ENCODE assay signal across 9 cellular contexts in the genomic region with DNA sequence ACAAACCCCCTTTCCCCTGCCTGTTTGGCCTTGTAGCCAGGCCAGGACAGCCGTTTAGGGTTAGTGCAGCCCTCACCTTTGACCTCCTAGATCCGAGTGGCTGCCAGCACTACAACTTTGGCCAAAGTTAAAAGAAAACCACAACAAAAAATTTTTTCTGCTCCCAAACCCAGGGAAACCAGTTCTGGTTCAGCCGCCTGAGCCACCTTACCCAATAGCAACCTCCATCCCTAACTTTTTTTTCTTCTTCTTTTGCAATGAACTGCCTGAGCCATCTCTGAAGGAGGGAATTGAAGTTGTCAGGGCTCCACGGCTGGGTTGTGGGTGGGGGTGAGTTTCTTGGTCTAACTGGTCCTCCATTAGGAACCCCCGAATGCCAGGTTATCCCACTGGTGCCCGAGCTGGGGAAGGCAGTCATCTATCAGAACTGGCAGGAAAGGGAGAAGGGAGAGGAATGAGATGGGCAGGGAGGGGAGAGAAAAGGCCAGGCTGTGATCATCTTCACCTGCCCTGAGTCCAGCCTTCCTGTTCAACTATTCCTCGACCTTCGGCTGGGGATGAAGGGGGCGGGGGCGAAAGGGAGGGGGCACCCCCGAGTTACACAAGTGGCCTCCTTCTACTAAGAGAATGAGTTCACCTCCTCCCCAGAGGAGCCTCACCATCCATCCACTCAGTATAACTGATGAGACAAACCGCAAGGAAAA. TPM values are rescaled to one million over a fixed set of nuclear protein-coding genes. Genes with fewer than 3 reads are reported as not detected.
A peak's percentile ranks its signal among the peaks of the same experiment; 100 is the strongest.
DNase-seq lines count a peak whose midpoint lies in the region; ATAC-seq and TF ChIP-seq lines count a peak whose summit lies in the region.
"Had no signal": no experiment of that assay in that cellular context is flagged by ENCODE, and none has a peak within 500 bp of the region (broad histone marks: within the 10 kb centered on the region; RNA-seq: fewer than 3 reads in every experiment).

No MANE protein-coding gene starts in this region.

- DNase-seq in G401 (ENCODE audit: low spot score) (peak; percentile 14), MCF 10A (ENCODE audit: unreplicated experiment) (no peak), hepatic stellate cell (ENCODE audit: low spot score) (peak; percentile 38), left colon (no peak), DMS53 treated with DMSO at 0.1 percent for 48 hours (lab: John Stamatoyannopoulos, UW; ENCODE audit: unreplicated experiment) (no peak)
- no peak for DNase-seq in naive thymus-derived CD4-positive, alpha-beta T cell

- peaks cover 21% of the 10 kb centered on the region for H3K4me1 Mint-ChIP-seq in MCF 10A (ENCODE audit: insufficient read depth, unreplicated experiment)
- H3K4me1 Mint-ChIP-seq in naive thymus-derived CD4-positive, alpha-beta T cell, result peaks cover 6 to 17% (median 10%) of the 10 kb centered on the region in 7 donors

- H3K27ac Mint-ChIP-seq in MCF 10A (ENCODE audit: low read depth, unreplicated experiment), result peak overlapping the region; percentile 83
- no peak overlapping the region for H3K27ac Mint-ChIP-seq in naive thymus-derived CD4-positive, alpha-beta T cell
- H3K27ac Mint-ChIP-seq: CD14-positive monocyte had no signal

- peak overlapping the region; percentile 93 for H3K4me3 Mint-ChIP-seq in MCF 10A (ENCODE audit: unreplicated experiment)
- no peak overlapping the region for H3K4me3 Mint-ChIP-seq in naive thymus-derived CD4-positive, alpha-beta T cell

- ATAC-seq in left colon (no peak), GM19452 (IDR thresholded peaks at IDR 0.05; ENCODE audit: unreplicated experiment) (no peak)
- ATAC-seq in naive thymus-derived CD4-positive, alpha-beta T cell, result no peak

- H3K36me3 Mint-ChIP-seq in MCF 10A (ENCODE audit: insufficient read depth, unreplicated experiment), result no peaks in the 10 kb centered on the region
- peaks cover 0 to 8% (median under 1%) of the 10 kb centered on the region in 5 donors for H3K36me3 Mint-ChIP-seq in naive thymus-derived CD4-positive, alpha-beta T cell

- intact Hi-C loops in MCF 10A (cut with micrococcal nuclease), result loop anchor here (10.0 kb wide), 1 partner anchor 200 kb away; no protein-coding TSS in a partner anchor
- intact Hi-C loops in left colon (cut with DNase I, micrococcal nuclease), result loop anchor here in 1 of 2 donors (10.0 kb wide), 1 partner anchor 1070 kb away; no protein-coding TSS in a partner anchor
- intact Hi-C loops in naive thymus-derived CD4-positive, alpha-beta T cell (cut with micrococcal nuclease), result loop anchor here in 1 of 2 donors (2.0 to 10.0 kb wide), 2 partner anchors 42 to 910 kb away; no protein-coding TSS in a partner anchor

- H3K36me3 ChIP-seq in rectal smooth muscle tissue (ENCODE audit: control insufficient read depth, insufficient read depth, low read length), result no peaks in the 10 kb centered on the region
- H3K36me3 ChIP-seq in naive thymus-derived CD4-positive, alpha-beta T cell (ENCODE audit: control insufficient read depth in 2 of 3, insufficient read depth in 3 of 3, low read length in 3 of 3), result no peaks in the 10 kb centered on the region

- H3K9me3 Mint-ChIP-seq in MCF 10A (ENCODE audit: unreplicated experiment), result no peaks in the 10 kb centered on the region
- H3K9me3 Mint-ChIP-seq in naive thymus-derived CD4-positive, alpha-beta T cell, result peaks cover 0 to 49% (median 8%) of the 10 kb centered on the region in 11 donors

- H3K4me3 ChIP-seq in rectal smooth muscle tissue (ENCODE audit: low read length), result peak overlapping the region; percentile 82
- no peak overlapping the region for H3K4me3 ChIP-seq in naive thymus-derived CD4-positive, alpha-beta T cell (ENCODE audit: low read length)

- no peaks in the 10 kb centered on the region for H3K27me3 ChIP-seq in rectal smooth muscle tissue (ENCODE audit: control insufficient read depth, insufficient read depth, low read length)
- peaks cover 0 to 36% of the 10 kb centered on the region in 2 donors for H3K27me3 ChIP-seq in naive thymus-derived CD4-positive, alpha-beta T cell (ENCODE audit: control insufficient read depth in 2 of 2, insufficient read depth in 2 of 2, low read length in 2 of 2)

- TF ChIP-seq CTCF in MCF 10A (IDR thresholded peaks at IDR 0.05; ENCODE audit: unreplicated experiment), result no peak

- peaks cover 0 to 4% (median 0%) of the 10 kb centered on the region in 3 experiments for H3K9me3 ChIP-seq in naive thymus-derived CD4-positive, alpha-beta T cell (ENCODE audit: control insufficient read depth in 2 of 3, low read length in 3 of 3)

- H3K4me1 ChIP-seq in rectal smooth muscle tissue (ENCODE audit: control insufficient read depth, insufficient read depth, low read length), result peaks cover 23% of the 10 kb centered on the region
- no peaks in the 10 kb centered on the region for H3K4me1 ChIP-seq in naive thymus-derived CD4-positive, alpha-beta T cell (ENCODE audit: control insufficient read depth in 2 of 2, insufficient read depth in 2 of 2, low read length in 2 of 2)

- CTCF ChIA-PET in MCF 10A (lab: Yijun Ruan, JAX), result no interaction called here
- CTCF ChIA-PET in naive thymus-derived CD4-positive, alpha-beta T cell (lab: Charles Lee), result no interaction called here

- H3K27ac ChIP-seq in rectal smooth muscle tissue (ENCODE audit: low read depth, low read length), result peak overlapping the region; percentile 95
- H3K27ac ChIP-seq in naive thymus-derived CD4-positive, alpha-beta T cell (ENCODE audit: low read depth, low read length), result no peak overlapping the region

- BruUV-seq in MCF 10A (replicated peaks; lab: Mats Ljungman, UMichigan), result no TSS peak

- no peak overlapping the region for H3K9ac ChIP-seq in rectal smooth muscle tissue (ENCODE audit: low read length)

- POLR2A ChIA-PET in MCF 10A (lab: Yijun Ruan, JAX), result no interaction called here
- POLR2A ChIA-PET in naive thymus-derived CD4-positive, alpha-beta T cell (lab: Charles Lee), result no interaction called here

- in situ Hi-C loops in G401 (cut with HindIII; ENCODE audit: low sequenced_read_pairs), result no loop called here

- H3K27me3 Mint-ChIP-seq in MCF 10A (ENCODE audit: insufficient read depth, unreplicated experiment), result no peaks in the 10 kb centered on the region
- peaks cover 80 to 91% (median 85%) of the 10 kb centered on the region in 5 donors for H3K27me3 Mint-ChIP-seq in naive thymus-derived CD4-positive, alpha-beta T cell

RNA-seq across cellular contexts. Expression of a gene that starts 6.2 kb away (rescaled TPM):
- total RNA-seq in G401 (2014; rRNA removed; shearing (Covaris generic)), result 2.3 and 3.6 TPM in 2 replicates
- total RNA-seq in MCF 10A (2022) (9.6 and 10.9 TPM in 2 replicates), left colon (10 to 100 TPM; 24.9 to 35.3 TPM)
- total RNA-seq in naive thymus-derived CD4-positive, alpha-beta T cell, result not detected
- polyA plus RNA-seq in naive thymus-derived CD4-positive, alpha-beta T cell, result not detected
- polyA plus RNA-seq: CD14-positive monocyte had no signal

Comparison
In these comparisons a context has a peak if more than half of its experiments do, and no peak if none do; other contexts are left out.
1. DNase-seq: peak in G401 (single experiment) and hepatic stellate cell (single experiment); none in MCF 10A (single experiment), left colon (0 of 2), naive thymus-derived CD4-positive, alpha-beta T cell (0 of 9) and DMS53 treated with DMSO at 0.1 percent for 48 hours (single experiment).